1 cellular context compared by ENCODE assay signal in the genomic region with DNA sequence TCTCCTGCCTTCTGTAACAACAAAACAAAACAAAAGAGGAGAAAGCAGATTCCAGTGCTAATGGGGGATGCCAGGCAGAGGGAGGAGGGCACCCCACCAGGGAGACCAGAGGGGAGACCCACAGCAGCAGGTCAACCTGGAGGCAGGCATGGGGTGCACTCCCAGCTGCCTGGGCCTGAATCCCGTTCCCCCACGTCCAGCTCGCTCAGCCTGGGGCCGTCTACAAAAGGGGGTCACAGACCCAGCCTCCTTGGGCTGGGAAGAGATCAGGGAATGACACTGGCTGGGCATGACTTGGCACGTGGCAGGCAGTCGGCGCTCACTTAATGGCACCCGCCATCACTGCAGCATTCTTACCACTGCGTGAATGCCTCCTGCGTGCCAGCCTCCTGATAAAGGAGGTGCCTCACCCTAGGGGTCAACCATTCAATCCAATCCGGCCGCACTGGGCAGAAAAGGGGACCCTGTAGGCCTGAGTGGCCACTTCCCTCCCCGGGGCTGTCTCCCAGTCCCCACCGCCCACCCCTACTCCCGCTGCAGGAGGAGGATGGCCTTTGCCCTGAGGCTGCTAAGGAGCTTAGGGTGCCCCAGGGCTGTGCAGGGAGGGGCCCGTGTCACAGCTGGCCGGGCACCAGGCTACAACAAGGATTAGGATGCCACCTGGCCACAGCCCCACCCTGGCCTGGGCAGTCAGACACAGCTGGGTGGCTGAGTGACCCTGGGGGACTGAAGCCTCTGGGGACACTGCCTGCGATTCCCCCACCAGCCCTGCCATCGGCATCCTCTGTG.
TF ChIP-seq lines count a peak whose summit lies in the region.

No MANE protein-coding gene starts in this region.

TF ChIP-seq in GM23338, 12 proteins besides CTCF, POLR2A, EP300 and RAD21 (continued from another document):
- TF ChIP-seq, protein P1, sequence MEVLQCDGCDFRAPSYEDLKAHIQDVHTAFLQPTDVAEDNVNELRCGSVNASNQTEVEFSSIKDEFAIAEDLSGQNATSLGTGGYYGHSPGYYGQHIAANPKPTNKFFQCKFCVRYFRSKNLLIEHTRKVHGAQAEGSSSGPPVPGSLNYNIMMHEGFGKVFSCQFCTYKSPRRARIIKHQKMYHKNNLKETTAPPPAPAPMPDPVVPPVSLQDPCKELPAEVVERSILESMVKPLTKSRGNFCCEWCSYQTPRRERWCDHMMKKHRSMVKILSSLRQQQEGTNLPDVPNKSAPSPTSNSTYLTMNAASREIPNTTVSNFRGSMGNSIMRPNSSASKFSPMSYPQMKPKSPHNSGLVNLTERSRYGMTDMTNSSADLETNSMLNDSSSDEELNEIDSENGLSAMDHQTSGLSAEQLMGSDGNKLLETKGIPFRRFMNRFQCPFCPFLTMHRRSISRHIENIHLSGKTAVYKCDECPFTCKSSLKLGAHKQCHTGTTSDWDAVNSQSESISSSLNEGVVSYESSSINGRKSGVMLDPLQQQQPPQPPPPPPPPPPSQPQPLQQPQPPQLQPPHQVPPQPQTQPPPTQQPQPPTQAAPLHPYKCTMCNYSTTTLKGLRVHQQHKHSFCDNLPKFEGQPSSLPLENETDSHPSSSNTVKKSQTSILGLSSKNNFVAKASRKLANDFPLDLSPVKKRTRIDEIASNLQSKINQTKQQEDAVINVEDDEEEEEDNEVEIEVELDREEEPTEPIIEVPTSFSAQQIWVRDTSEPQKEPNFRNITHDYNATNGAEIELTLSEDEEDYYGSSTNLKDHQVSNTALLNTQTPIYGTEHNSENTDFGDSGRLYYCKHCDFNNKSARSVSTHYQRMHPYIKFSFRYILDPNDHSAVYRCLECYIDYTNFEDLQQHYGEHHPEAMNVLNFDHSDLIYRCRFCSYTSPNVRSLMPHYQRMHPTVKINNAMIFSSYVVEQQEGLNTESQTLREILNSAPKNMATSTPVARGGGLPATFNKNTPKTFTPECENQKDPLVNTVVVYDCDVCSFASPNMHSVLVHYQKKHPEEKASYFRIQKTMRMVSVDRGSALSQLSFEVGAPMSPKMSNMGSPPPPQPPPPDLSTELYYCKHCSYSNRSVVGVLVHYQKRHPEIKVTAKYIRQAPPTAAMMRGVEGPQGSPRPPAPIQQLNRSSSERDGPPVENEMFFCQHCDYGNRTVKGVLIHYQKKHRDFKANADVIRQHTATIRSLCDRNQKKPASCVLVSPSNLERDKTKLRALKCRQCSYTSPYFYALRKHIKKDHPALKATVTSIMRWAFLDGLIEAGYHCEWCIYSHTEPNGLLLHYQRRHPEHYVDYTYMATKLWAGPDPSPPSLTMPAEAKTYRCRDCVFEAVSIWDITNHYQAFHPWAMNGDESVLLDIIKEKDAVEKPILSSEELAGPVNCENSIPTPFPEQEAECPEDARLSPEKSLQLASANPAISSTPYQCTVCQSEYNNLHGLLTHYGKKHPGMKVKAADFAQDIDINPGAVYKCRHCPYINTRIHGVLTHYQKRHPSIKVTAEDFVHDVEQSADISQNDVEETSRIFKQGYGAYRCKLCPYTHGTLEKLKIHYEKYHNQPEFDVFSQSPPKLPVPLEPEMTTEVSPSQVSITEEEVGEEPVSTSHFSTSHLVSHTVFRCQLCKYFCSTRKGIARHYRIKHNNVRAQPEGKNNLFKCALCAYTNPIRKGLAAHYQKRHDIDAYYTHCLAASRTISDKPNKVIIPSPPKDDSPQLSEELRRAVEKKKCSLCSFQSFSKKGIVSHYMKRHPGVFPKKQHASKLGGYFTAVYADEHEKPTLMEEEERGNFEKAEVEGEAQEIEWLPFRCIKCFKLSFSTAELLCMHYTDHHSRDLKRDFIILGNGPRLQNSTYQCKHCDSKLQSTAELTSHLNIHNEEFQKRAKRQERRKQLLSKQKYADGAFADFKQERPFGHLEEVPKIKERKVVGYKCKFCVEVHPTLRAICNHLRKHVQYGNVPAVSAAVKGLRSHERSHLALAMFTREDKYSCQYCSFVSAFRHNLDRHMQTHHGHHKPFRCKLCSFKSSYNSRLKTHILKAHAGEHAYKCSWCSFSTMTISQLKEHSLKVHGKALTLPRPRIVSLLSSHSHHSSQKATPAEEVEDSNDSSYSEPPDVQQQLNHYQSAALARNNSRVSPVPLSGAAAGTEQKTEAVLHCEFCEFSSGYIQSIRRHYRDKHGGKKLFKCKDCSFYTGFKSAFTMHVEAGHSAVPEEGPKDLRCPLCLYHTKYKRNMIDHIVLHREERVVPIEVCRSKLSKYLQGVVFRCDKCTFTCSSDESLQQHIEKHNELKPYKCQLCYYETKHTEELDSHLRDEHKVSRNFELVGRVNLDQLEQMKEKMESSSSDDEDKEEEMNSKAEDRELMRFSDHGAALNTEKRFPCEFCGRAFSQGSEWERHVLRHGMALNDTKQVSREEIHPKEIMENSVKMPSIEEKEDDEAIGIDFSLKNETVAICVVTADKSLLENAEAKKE (CRISPR knock-in tag; IDR thresholded peaks at IDR 0.05) = no peak
- TF ChIP-seq JUNB (IDR thresholded peaks at IDR 0.05; ENCODE audit: unreplicated experiment) = no peak
- TF ChIP-seq STAT1 (IDR thresholded peaks at IDR 0.05; ENCODE audit: unreplicated experiment) = no peak
TF ChIP-seq in GM23338: peak in this region for 0.
